Comparison of ENCODE assay signal across 10 cellular contexts in genomic region chr5:143064661-143065060, GRCh38.
DNase-seq lines count a peak whose midpoint lies in the region; ATAC-seq and TF ChIP-seq lines count a peak whose summit lies in the region.
"Had no signal": no experiment of that assay in that cellular context is flagged by ENCODE, and none has a peak within 500 bp of the region (broad histone marks: within the 10 kb centered on the region; RNA-seq: fewer than 3 reads in every experiment).

No MANE protein-coding gene starts in this region.

- ATAC-seq in naive thymus-derived CD4-positive, alpha-beta T cell: peak; percentile 41
- ATAC-seq in upper lobe of left lung (ENCODE audit: low FRiP score in 2 of 2): peak in 1 of 2 donors; percentile 47
- no peak for ATAC-seq in HG02840 (IDR thresholded peaks at IDR 0.05; ENCODE audit: low FRiP score, unreplicated experiment)

- 37 to 39% methylated on average over 2 of the region's 2 CpGs for WGBS in upper lobe of left lung, 2 donors

- TF ChIP-seq CTCF in MCF 10A (IDR thresholded peaks at IDR 0.05; ENCODE audit: unreplicated experiment): no peak
- TF ChIP-seq CTCF in breast epithelium (IDR thresholded peaks at IDR 0.05): no peak
- no peak for TF ChIP-seq CTCF in colonic mucosa (IDR thresholded peaks at IDR 0.05)
- TF ChIP-seq CTCF in upper lobe of left lung (IDR thresholded peaks at IDR 0.05): no peak

- H3K4me1 Mint-ChIP-seq in MCF 10A (ENCODE audit: insufficient read depth, unreplicated experiment): peaks cover 46% of the 10 kb centered on the region
- peaks cover 0 to 24% (median 6%) of the 10 kb centered on the region in 7 donors for H3K4me1 Mint-ChIP-seq in naive thymus-derived CD4-positive, alpha-beta T cell

- H3K36me3 ChIP-seq in breast epithelium (no peaks in the 10 kb centered on the region), colonic mucosa (no peaks in the 10 kb centered on the region), upper lobe of left lung (peaks cover 0 to 10% (median 3%) of the 10 kb centered on the region in 4 donors)
- peaks cover 0 to 27% (median 10%) of the 10 kb centered on the region in 3 experiments for H3K36me3 ChIP-seq in naive thymus-derived CD4-positive, alpha-beta T cell (ENCODE audit: control insufficient read depth in 2 of 3, insufficient read depth in 3 of 3, low read length in 3 of 3)

- H3K4me3 ChIP-seq in breast epithelium: no peak overlapping the region
- no peak overlapping the region for H3K4me3 ChIP-seq in colonic mucosa
- H3K4me3 ChIP-seq in naive thymus-derived CD4-positive, alpha-beta T cell (ENCODE audit: low read length): no peak overlapping the region
- no peak overlapping the region for H3K4me3 ChIP-seq in upper lobe of left lung

- H3K4me1 ChIP-seq in breast epithelium (peaks cover 5% of the 10 kb centered on the region in 2 donors), colonic mucosa (no peaks in the 10 kb centered on the region), upper lobe of left lung (peaks cover 37 to 56% (median 51%) of the 10 kb centered on the region in 4 donors)
- H3K4me1 ChIP-seq in naive thymus-derived CD4-positive, alpha-beta T cell (ENCODE audit: control insufficient read depth in 2 of 2, insufficient read depth in 2 of 2, low read length in 2 of 2): no peaks in the 10 kb centered on the region

- H3K36me3 Mint-ChIP-seq in MCF 10A (ENCODE audit: insufficient read depth, unreplicated experiment): peaks cover 18% of the 10 kb centered on the region
- peaks cover 41 to 87% (median 76%) of the 10 kb centered on the region in 5 donors for H3K36me3 Mint-ChIP-seq in naive thymus-derived CD4-positive, alpha-beta T cell

- DNase-seq in MCF 10A (ENCODE audit: unreplicated experiment) (no peak), breast epithelium (ENCODE audit: low spot score in 2 of 2) (no peak), colonic mucosa (no peak), upper lobe of left lung (no peak), SW480 (ENCODE audit: low spot score) (no peak)
- no peak for DNase-seq in naive thymus-derived CD4-positive, alpha-beta T cell
- no peak for DNase-seq in effector CD4-positive, alpha-beta T cell
- DNase-seq: activated naive CD4-positive, alpha-beta T cell treated with anti-CD3 and anti-CD28 coated beads, Interleukin-2, amount 50 U/mL, for 16 hours; SHP77 treated with DMSO at 0.1 percent for 48 hours had no signal

- H3K27ac ChIP-seq in breast epithelium (peak overlapping the region in 1 of 2 donors; percentile 15), colonic mucosa (peak overlapping the region; percentile 29), upper lobe of left lung (peak overlapping the region; percentile 32 to 61 (median 54))
- H3K27ac ChIP-seq in naive thymus-derived CD4-positive, alpha-beta T cell (ENCODE audit: low read depth, low read length): no peak overlapping the region

- TF ChIP-seq EP300 in upper lobe of left lung (IDR thresholded peaks at IDR 0.05): no peak

- TF ChIP-seq POLR2A in breast epithelium (IDR thresholded peaks at IDR 0.05) (no peak), upper lobe of left lung (IDR thresholded peaks at IDR 0.05) (no peak)

- POLR2A ChIA-PET in MCF 10A (lab: Yijun Ruan, JAX): interaction anchor here (0.6 to 6.4 kb wide), 24 partner anchors 11 to 354 kb away, joined by 3 to 44 read pairs (median 4); no protein-coding TSS in a partner anchor
- POLR2A ChIA-PET in naive thymus-derived CD4-positive, alpha-beta T cell (lab: Charles Lee): no interaction called here

- no peaks in the 10 kb centered on the region for H3K27me3 Mint-ChIP-seq in MCF 10A (ENCODE audit: insufficient read depth, unreplicated experiment)
- H3K27me3 Mint-ChIP-seq in naive thymus-derived CD4-positive, alpha-beta T cell: no peaks in the 10 kb centered on the region

- H3K4me3 Mint-ChIP-seq in MCF 10A (ENCODE audit: unreplicated experiment): no peak overlapping the region
- H3K4me3 Mint-ChIP-seq in naive thymus-derived CD4-positive, alpha-beta T cell: no peak overlapping the region

- no peak overlapping the region for H3K9ac ChIP-seq in colonic mucosa (ENCODE audit: low read depth in 2 of 2, low read length in 2 of 2)

- no TSS peak for BruUV-seq in MCF 10A (replicated peaks; lab: Mats Ljungman, UMichigan)

- H3K27me3 ChIP-seq in breast epithelium (no peaks in the 10 kb centered on the region), colonic mucosa (no peaks in the 10 kb centered on the region), upper lobe of left lung (no peaks in the 10 kb centered on the region)
- no peaks in the 10 kb centered on the region for H3K27me3 ChIP-seq in naive thymus-derived CD4-positive, alpha-beta T cell (ENCODE audit: control insufficient read depth in 2 of 2, insufficient read depth in 2 of 2, low read length in 2 of 2)

- CTCF ChIA-PET in MCF 10A (lab: Yijun Ruan, JAX): interaction anchor here (0.7 to 2.4 kb wide), 6 partner anchors 9 to 148 kb away, joined by 3 to 7 read pairs (median 4); no protein-coding TSS in a partner anchor
- CTCF ChIA-PET in naive thymus-derived CD4-positive, alpha-beta T cell (lab: Charles Lee): interaction anchor here (0.8 kb wide), 1 partner anchor 8 kb away, joined by 3 read pairs; no protein-coding TSS in a partner anchor

- intact Hi-C loops in MCF 10A (cut with micrococcal nuclease): no loop called here
- intact Hi-C loops in breast epithelium (cut with DNase I; ENCODE audit: low total_unique reads): no loop called here
- intact Hi-C loops in colonic mucosa (cut with DNase I): no loop called here
- intact Hi-C loops in naive thymus-derived CD4-positive, alpha-beta T cell (cut with micrococcal nuclease): no loop called here

- no peaks in the 10 kb centered on the region for H3K9me3 ChIP-seq in breast epithelium
- no peaks in the 10 kb centered on the region for H3K9me3 ChIP-seq in colonic mucosa
- H3K9me3 ChIP-seq in naive thymus-derived CD4-positive, alpha-beta T cell (ENCODE audit: control insufficient read depth in 2 of 3, low read length in 3 of 3): no peaks in the 10 kb centered on the region
- H3K9me3 ChIP-seq in upper lobe of left lung: no peaks in the 10 kb centered on the region

- H3K27ac Mint-ChIP-seq in MCF 10A (ENCODE audit: low read depth, unreplicated experiment): peak overlapping the region; percentile 47
- no peak overlapping the region for H3K27ac Mint-ChIP-seq in naive thymus-derived CD4-positive, alpha-beta T cell

- no peaks in the 10 kb centered on the region for H3K9me3 Mint-ChIP-seq in MCF 10A (ENCODE audit: unreplicated experiment)
- H3K9me3 Mint-ChIP-seq in naive thymus-derived CD4-positive, alpha-beta T cell: peaks cover 0 to 8% (median 0%) of the 10 kb centered on the region in 11 donors
